15 cellular contexts compared by ENCODE assay signal in the genomic region with DNA sequence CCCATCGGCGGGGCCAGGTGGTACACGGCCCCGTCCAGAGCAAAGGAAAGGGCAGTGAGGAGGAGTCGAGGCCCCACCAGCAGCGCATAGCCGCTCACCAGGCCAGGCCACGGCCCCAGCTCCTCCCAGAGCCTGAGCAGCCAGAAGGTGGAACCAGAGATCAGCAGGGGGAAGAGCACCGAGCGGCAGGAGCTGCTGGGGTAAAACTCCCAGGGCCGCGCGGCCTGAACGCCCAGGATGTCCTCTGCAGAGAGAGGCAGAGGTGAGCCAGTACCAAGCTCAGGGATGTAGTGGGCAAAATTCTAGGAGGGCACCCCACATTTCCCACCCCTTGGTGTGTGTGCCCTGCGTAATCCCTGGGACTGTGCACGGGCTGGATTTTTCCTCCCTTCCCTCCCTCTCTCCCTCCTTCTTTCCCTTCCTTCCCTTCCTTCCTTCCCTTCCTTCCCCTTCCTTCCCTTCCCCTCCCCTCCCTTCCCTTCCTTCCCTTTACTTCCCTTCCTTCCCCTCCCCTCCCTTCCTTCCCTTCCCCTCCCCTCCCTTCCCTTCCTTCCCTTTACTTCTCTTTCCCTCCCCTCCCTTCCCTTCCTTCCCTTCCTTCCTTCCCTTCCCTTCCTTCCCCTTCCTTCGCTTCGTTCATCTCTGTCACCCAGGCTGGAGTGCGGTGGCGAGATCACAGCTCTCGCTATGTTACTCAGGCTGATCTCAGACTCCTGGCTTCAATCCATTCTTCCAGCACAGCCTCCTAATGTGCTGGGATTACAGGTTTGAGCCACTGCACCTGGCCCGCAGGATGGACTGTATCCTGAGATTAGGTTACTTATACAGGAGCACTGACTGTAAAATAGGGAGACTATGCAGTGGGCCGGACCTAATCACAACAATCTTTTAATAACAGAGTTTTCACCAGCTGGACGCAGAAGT. TPM values are rescaled to one million over a fixed set of nuclear protein-coding genes. Genes with fewer than 3 reads are reported as not detected.
DNase-seq lines count a peak whose midpoint lies in the region; ATAC-seq, FAIRE-seq and TF ChIP-seq lines count a peak whose summit lies in the region.
"Had no signal": no experiment of that assay in that cellular context is flagged by ENCODE, and none has a peak within 500 bp of the region (broad histone marks: within the 10 kb centered on the region; RNA-seq: fewer than 3 reads in every experiment).

No MANE protein-coding gene starts in this region.

- peaks cover 9% of the 10 kb centered on the region for H3K4me1 Mint-ChIP-seq in glutamatergic neuron (ENCODE audit: low read depth, unreplicated experiment)

- no peak for TF ChIP-seq EP300 in A549 (IDR thresholded peaks at IDR 0.05)

- H3K9me3 ChIP-seq in A549 (no peaks in the 10 kb centered on the region), RWPE2 (ENCODE audit: severe bottlenecking) (no peaks in the 10 kb centered on the region)
- H3K9me3 ChIP-seq: heart right ventricle had no signal

- DNase-seq in A549 (ENCODE audit: low read depth in 1 of 2, low spot score in 1 of 2) (no peak), RWPE2 (ENCODE audit: low spot score) (no peak), glutamatergic neuron (peak; percentile 45), putamen (ENCODE audit: low spot score) (no peak)
- DNase-seq in activated T-cell treated with anti-CD3 and anti-CD28 coated beads, Interleukin-2, amount 50 U/mL, for 1 hour, result no peak
- no peak for DNase-seq in stimulated activated naive CD4-positive, alpha-beta T cell (lab: John Stamatoyannopoulos, UW)
- DNase-seq: C1 segment of cervical spinal cord; heart right ventricle; stimulated activated CD4-positive, alpha-beta T cell treated with anti-CD3 and anti-CD28 coated beads, Interleukin-15, amount 100 ng/mL, for 24 hours had no signal

- no peak overlapping the region for H3K4me3 Mint-ChIP-seq in glutamatergic neuron (ENCODE audit: unreplicated experiment)
- H3K4me3 Mint-ChIP-seq: activated T-helper 17 cell treated with anti-CD3 and anti-CD28 coated beads, Interleukin-2, amount 50 U/mL, for 72 hours; stimulated activated naive CD8-positive, alpha-beta T cell treated with anti-CD3 and anti-CD28 coated beads, Interleukin-15, Interleukin-2, amounts not matched to agents 100 ng/mL and 50 ng/mL, for 24 hours had no signal

- H3K4me3 ChIP-seq in A549, result no peak overlapping the region
- no peak overlapping the region for H3K4me3 ChIP-seq in RWPE2 (ENCODE audit: severe bottlenecking)
- H3K4me3 ChIP-seq: coronary artery, heart right ventricle had no signal

- POLR2A ChIA-PET in A549 (lab: Yijun Ruan, JAX), result no interaction called here

- no peaks in the 10 kb centered on the region for H3K36me3 Mint-ChIP-seq in glutamatergic neuron (ENCODE audit: unreplicated experiment)

- no peak for TF ChIP-seq POLR2A in A549 (IDR thresholded peaks at IDR 0.05; ENCODE audit: low read length)

- no peak overlapping the region for H3K4me2 ChIP-seq in A549

- H3K4me1 ChIP-seq in A549 (peaks cover under 1% of the 10 kb centered on the region; the same call in 1 of the 3 replicates), RWPE2 (ENCODE audit: insufficient read depth, poor library complexity, severe bottlenecking) (peaks cover under 1% of the 10 kb centered on the region)

- WGBS in A549 (ENCODE audit: missing lambda C conversion rate), result 89% methylated on average over 14 of the region's 24 CpGs

- peaks cover 12% of the 10 kb centered on the region for H3K9me3 Mint-ChIP-seq in glutamatergic neuron (ENCODE audit: unreplicated experiment)
- H3K9me3 Mint-ChIP-seq: activated T-helper 17 cell treated with anti-CD3 and anti-CD28 coated beads, Interleukin-2, amount 50 U/mL, for 72 hours; stimulated activated naive CD8-positive, alpha-beta T cell treated with anti-CD3 and anti-CD28 coated beads, Interleukin-15, Interleukin-2, amounts not matched to agents 100 ng/mL and 50 ng/mL, for 24 hours had no signal

- peak; percentile 78 to 86 for ATAC-seq in A549
- peak; percentile 53 for ATAC-seq in RWPE2 (ENCODE audit: low read depth)
- ATAC-seq in GM18520 (IDR thresholded peaks at IDR 0.05; ENCODE audit: unreplicated experiment), result no peak
- ATAC-seq: activated T-helper 17 cell treated with anti-CD3 and anti-CD28 coated beads, Interleukin-2, amount 50 U/mL, for 72 hours had no signal

- no peaks in the 10 kb centered on the region for H3K36me3 ChIP-seq in RWPE2 (ENCODE audit: low read depth)

- no peak for FAIRE-seq in A549 (lab: Jason Lieb, UNC)
- FAIRE-seq: TTC549 had no signal

- no peak overlapping the region for H3K27ac Mint-ChIP-seq in glutamatergic neuron (ENCODE audit: unreplicated experiment)
- H3K27ac Mint-ChIP-seq: activated T-helper 17 cell treated with anti-CD3 and anti-CD28 coated beads, Interleukin-2, amount 50 U/mL, for 72 hours; stimulated activated naive CD8-positive, alpha-beta T cell treated with anti-CD3 and anti-CD28 coated beads, Interleukin-15, Interleukin-2, amounts not matched to agents 100 ng/mL and 50 ng/mL, for 24 hours had no signal

- CTCF ChIA-PET in A549 (lab: Yijun Ruan, JAX), result interaction anchor here (1.4 to 2.8 kb wide), 3 partner anchors 9 to 238 kb away, joined by 3 to 9 read pairs (median 4); no protein-coding TSS in a partner anchor

- TF ChIP-seq CTCF in A549 (IDR thresholded peaks at IDR 0.05), result no peak
- TF ChIP-seq CTCF in GM12872 (IDR thresholded peaks at IDR 0.05; ENCODE audit: insufficient read depth, low read depth, low read length), result 0 out of 3 replicates have a peak, but pooled peaks have one; percentile 13
- TF ChIP-seq CTCF in RWPE2 (IDR thresholded peaks at IDR 0.05; ENCODE audit: poor library complexity, severe bottlenecking), result no peak
- no peak for TF ChIP-seq CTCF in glutamatergic neuron (IDR thresholded peaks at IDR 0.05; ENCODE audit: partially characterized antibody, unreplicated experiment)

- H3K27me3 Mint-ChIP-seq in glutamatergic neuron (ENCODE audit: unreplicated experiment), result peaks cover 6% of the 10 kb centered on the region
- H3K27me3 Mint-ChIP-seq: activated T-helper 17 cell treated with anti-CD3 and anti-CD28 coated beads, Interleukin-2, amount 50 U/mL, for 72 hours; stimulated activated naive CD8-positive, alpha-beta T cell treated with anti-CD3 and anti-CD28 coated beads, Interleukin-15, Interleukin-2, amounts not matched to agents 100 ng/mL and 50 ng/mL, for 24 hours had no signal

- TF ChIP-seq RAD21 in A549 (conservative IDR thresholded peaks at IDR 0.05 in 1 of 2, IDR thresholded peaks at IDR 0.05 in 1 of 2), result peak in 1 of 2 experiments; percentile 12; a peak in 1 of 5 replicates

- H3K27me3 ChIP-seq in RWPE2 (ENCODE audit: insufficient read depth, poor library complexity, severe bottlenecking), result no peaks in the 10 kb centered on the region
- H3K27me3 ChIP-seq: heart right ventricle had no signal

- H3K27ac ChIP-seq in A549 (no peak overlapping the region), RWPE2 (ENCODE audit: poor library complexity, severe bottlenecking) (no peak overlapping the region)
- H3K27ac ChIP-seq: coronary artery, heart right ventricle had no signal

TF ChIP-seq in A549, 52 proteins besides CTCF, POLR2A, EP300 and RAD21:
- TF ChIP-seq, protein P1, sequence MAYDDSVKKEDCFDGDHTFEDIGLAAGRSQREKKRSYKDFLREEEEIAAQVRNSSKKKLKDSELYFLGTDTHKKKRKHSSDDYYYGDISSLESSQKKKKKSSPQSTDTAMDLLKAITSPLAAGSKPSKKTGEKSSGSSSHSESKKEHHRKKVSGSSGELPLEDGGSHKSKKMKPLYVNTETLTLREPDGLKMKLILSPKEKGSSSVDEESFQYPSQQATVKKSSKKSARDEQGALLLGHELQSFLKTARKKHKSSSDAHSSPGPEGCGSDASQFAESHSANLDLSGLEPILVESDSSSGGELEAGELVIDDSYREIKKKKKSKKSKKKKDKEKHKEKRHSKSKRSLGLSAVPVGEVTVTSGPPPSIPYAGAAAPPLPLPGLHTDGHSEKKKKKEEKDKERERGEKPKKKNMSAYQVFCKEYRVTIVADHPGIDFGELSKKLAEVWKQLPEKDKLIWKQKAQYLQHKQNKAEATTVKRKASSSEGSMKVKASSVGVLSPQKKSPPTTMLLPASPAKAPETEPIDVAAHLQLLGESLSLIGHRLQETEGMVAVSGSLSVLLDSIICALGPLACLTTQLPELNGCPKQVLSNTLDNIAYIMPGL (CRISPR knock-in tag; IDR thresholded peaks at IDR 0.05; ENCODE audit: borderline replicate concordance), result no peak
- no peak for TF ChIP-seq FOSB (CRISPR knock-in tag; IDR thresholded peaks at IDR 0.05)
- TF ChIP-seq ESRRA (IDR thresholded peaks at IDR 0.05; ENCODE audit: borderline replicate concordance, low read length), result no peak
- no peak for TF ChIP-seq RFX5 (IDR thresholded peaks at IDR 0.05)
- TF ChIP-seq NFE2L2 (conservative IDR thresholded peaks at IDR 0.05; ENCODE audit: low read length), result no peak
- TF ChIP-seq CBX8 (IDR thresholded peaks at IDR 0.05), result no peak
TF ChIP-seq in A549: peak in this region for 0.

RNA-seq across cellular contexts. Expression of a gene that starts 6.4 kb away (rescaled TPM):
- polyA plus RNA-seq in A549 (2011; rRNA removed) (53.5 and 68.0 TPM in 2 replicates), A549 (2017; fragmentation: RNase III; extraction: RNeasy Plus Mini Kit Qiagen cat#74134 plus additional on column Dnase treatment) (62.0 to 64.5 TPM (median 63.6 TPM) in 3 replicates)
- polyA plus RNA-seq in A549 (2012; cell fraction: cytosol; rRNA removed), result 32.5 and 47.0 TPM in 2 replicates
- polyA plus RNA-seq in A549 (2012; cell fraction: nucleus; rRNA removed), result 12.1 and 16.2 TPM in 2 replicates
- 24.2 and 28.2 TPM in 2 replicates for polyA minus RNA-seq in A549 (2011; rRNA and poly(A)+ RNA removed)
- total RNA-seq in glutamatergic neuron (ENCODE audit: unreplicated experiment), result 118 TPM

RNA-seq across cellular contexts. Expression of a gene that starts 19.9 kb away (rescaled TPM):
- 1.4 and 1.9 TPM in 2 replicates for polyA plus RNA-seq in A549 (2011; rRNA removed)
- 0.85 and 1.3 TPM in 2 replicates for polyA plus RNA-seq in A549 (2012; cell fraction: cytosol; rRNA removed)
- 2.5 and 3.6 TPM in 2 replicates for polyA plus RNA-seq in A549 (2012; cell fraction: nucleus; rRNA removed)
- polyA plus RNA-seq in A549 (2017; fragmentation: RNase III; extraction: RNeasy Plus Mini Kit Qiagen cat#74134 plus additional on column Dnase treatment), result 1.3 to 1.9 TPM (median 1.8 TPM) in 3 replicates
- polyA minus RNA-seq in A549 (2011; rRNA and poly(A)+ RNA removed), result 0.79 and 1.9 TPM in 2 replicates
- total RNA-seq in glutamatergic neuron (ENCODE audit: unreplicated experiment), result 4.7 TPM
